35 cellular contexts compared by ENCODE assay signal in genomic region chr16:87418216-87418615, GRCh38.
"Had no signal": no experiment of that assay in that cellular context is flagged by ENCODE, and none has a peak within 500 bp of the region (broad histone marks: within the 10 kb centered on the region; RNA-seq: fewer than 3 reads in every experiment).

No MANE protein-coding gene starts in this region.

- H3K4me2 ChIP-seq: PC-9 had no signal

- H3K27ac Mint-ChIP-seq: activated B cell treated with CpG ODN at 0.5 μM for 24 hours; activated CD4-positive, alpha-beta memory T cell treated with anti-CD3 and anti-CD28 coated beads for 36 hours; activated naive CD4-positive, alpha-beta T cell treated with anti-CD3 and anti-CD28 coated beads, Interleukin-2, amount 50 U/mL, for 24 hours; activated naive CD8-positive, alpha-beta T cell treated with anti-CD3 and anti-CD28 coated beads, Interleukin-2, amount 10 ng/mL, durations not matched to agents 7 days and 5 days; activated T-cell treated with anti-CD3 and anti-CD28 coated beads, Interleukin-2, amount 50 U/mL, for 72 hours; activated T-helper 17 cell treated with anti-CD3 and anti-CD28 coated beads, Interleukin-2, amount 50 U/mL, for 72 hours had no signal

- H3K27me3 ChIP-seq: ascending aorta, cardiac muscle cell, MG63 had no signal

- H3K27me3 Mint-ChIP-seq: activated B cell treated with CpG ODN at 0.5 μM for 24 hours; activated CD4-positive, alpha-beta memory T cell treated with anti-CD3 and anti-CD28 coated beads for 36 hours; activated naive CD4-positive, alpha-beta T cell treated with anti-CD3 and anti-CD28 coated beads, Interleukin-2, amount 50 U/mL, for 24 hours; activated naive CD8-positive, alpha-beta T cell treated with anti-CD3 and anti-CD28 coated beads, Interleukin-2, amount 10 ng/mL, durations not matched to agents 7 days and 5 days; activated T-helper 17 cell treated with anti-CD3 and anti-CD28 coated beads, Interleukin-2, amount 50 U/mL, for 72 hours had no signal

- H3K27ac ChIP-seq: ascending aorta, cardiac muscle cell, PC-9, VCaP had no signal

- H3K36me3 ChIP-seq: MG63 had no signal

- H3K9me3 Mint-ChIP-seq: activated B cell treated with CpG ODN at 0.5 μM for 24 hours; activated CD4-positive, alpha-beta memory T cell treated with anti-CD3 and anti-CD28 coated beads for 36 hours; activated naive CD4-positive, alpha-beta T cell treated with anti-CD3 and anti-CD28 coated beads, Interleukin-2, amount 50 U/mL, for 24 hours; activated naive CD8-positive, alpha-beta T cell treated with anti-CD3 and anti-CD28 coated beads, Interleukin-2, amount 10 ng/mL, durations not matched to agents 7 days and 5 days; activated T-cell treated with anti-CD3 and anti-CD28 coated beads, Interleukin-2, amount 50 U/mL, for 72 hours; activated T-helper 17 cell treated with anti-CD3 and anti-CD28 coated beads, Interleukin-2, amount 50 U/mL, for 72 hours had no signal

- H3K4me1 ChIP-seq: ascending aorta had no signal

- H3K4me3 ChIP-seq: ascending aorta, cardiac muscle cell, K562, MG63, PC-9 had no signal

- ATAC-seq: activated T-cell treated with anti-CD3 and anti-CD28 coated beads, Interleukin-2, amount 50 U/mL, for 72 hours; activated T-helper 17 cell treated with anti-CD3 and anti-CD28 coated beads, Interleukin-2, amount 50 U/mL, for 72 hours; K562; Right ventricle myocardium inferior had no signal

- DNase-seq: activated B cell treated with CpG ODN at 0.5 μM for 24 hours; activated CD4-positive, alpha-beta memory T cell treated with anti-CD3 and anti-CD28 coated beads for 36 hours; activated CD4-positive, alpha-beta T cell treated with anti-CD3 and anti-CD28 coated beads for 4 hours; activated CD4-positive, alpha-beta T cell treated with anti-CD3 and anti-CD28 coated beads, Interleukin-2, amount 50 U/mL, for 1 hour; activated CD4-positive, CD25-positive, alpha-beta regulatory T cell treated with anti-CD3 and anti-CD28 coated beads, Interleukin-2, amount 50 U/mL, for 72 hours; activated effector memory CD4-positive, alpha-beta T cell treated with anti-CD3 and anti-CD28 coated beads, Interleukin-2, amount 50 U/mL, for 16 hours; activated naive CD4-positive, alpha-beta T cell; activated naive CD8-positive, alpha-beta T cell treated with anti-CD3 and anti-CD28 coated beads, Interleukin-2, amount 10 ng/mL, durations not matched to agents 7 days and 5 days; activated T-cell treated with anti-CD3 and anti-CD28 coated beads, Interleukin-2, amount 50 U/mL, for 1 hour; activated T-cell treated with anti-CD3 and anti-CD28 coated beads, Interleukin-2, amount 50 U/mL, for 72 hours; amygdala; Karpas-422; MG63; NCI-H1048; NCI-H1105 treated with DMSO at 0.1 percent for 48 hours; NCI-H1436; NCI-H1694 treated with DMSO at 0.1 percent for 48 hours; NCI-H2029; NCI-H510A; NCI-H526; NCI-H748 treated with DMSO at 0.1 percent for 48 hours; NK-92 treated with Interleukin-12 subunit alpha and Interleukin-12 subunit beta, amount 100 ng/mL, for 24 hours; PC-9; SIG-M5; SW 1271; T-helper 1 cell; T-helper 2 cell; T-helper 9 cell had no signal

- H3K4me3 Mint-ChIP-seq: activated B cell treated with CpG ODN at 0.5 μM for 24 hours; activated CD4-positive, alpha-beta memory T cell treated with anti-CD3 and anti-CD28 coated beads for 36 hours; activated naive CD4-positive, alpha-beta T cell treated with anti-CD3 and anti-CD28 coated beads, Interleukin-2, amount 50 U/mL, for 24 hours; activated naive CD8-positive, alpha-beta T cell treated with anti-CD3 and anti-CD28 coated beads, Interleukin-2, amount 10 ng/mL, durations not matched to agents 7 days and 5 days; activated T-cell treated with anti-CD3 and anti-CD28 coated beads, Interleukin-2, amount 50 U/mL, for 72 hours; activated T-helper 17 cell treated with anti-CD3 and anti-CD28 coated beads, Interleukin-2, amount 50 U/mL, for 72 hours had no signal

- H3K9me3 ChIP-seq: ascending aorta, MG63 had no signal

- H3K4me1 Mint-ChIP-seq: activated B cell treated with CpG ODN at 0.5 μM for 24 hours; activated naive CD4-positive, alpha-beta T cell treated with anti-CD3 and anti-CD28 coated beads, Interleukin-2, amount 50 U/mL, for 24 hours; activated naive CD8-positive, alpha-beta T cell treated with anti-CD3 and anti-CD28 coated beads, Interleukin-2, amount 10 ng/mL, durations not matched to agents 7 days and 5 days; activated T-helper 17 cell treated with anti-CD3 and anti-CD28 coated beads, Interleukin-2, amount 50 U/mL, for 72 hours had no signal

- H2AFZ ChIP-seq: PC-9 had no signal
